ENCODE assay signal across 10 cellular contexts in genomic region chr1:213383465-213383864, GRCh38.
"Had no signal": no experiment of that assay in that cellular context is flagged by ENCODE, and none has a peak within 500 bp of the region (broad histone marks: within the 10 kb centered on the region; RNA-seq: fewer than 3 reads in every experiment).

No MANE protein-coding gene starts in this region.

- H2AFZ ChIP-seq: GM23248, GM23338 had no signal

- H3K4me3 ChIP-seq: GM23248, GM23338, HAP-1 had no signal

- ATAC-seq: GM23338, HCT116 had no signal

- H3K9ac ChIP-seq: GM23248 had no signal

- H3K36me3 ChIP-seq: HAP-1 had no signal

- H3K27ac ChIP-seq: GM23248 had no signal

- DNase-seq: GM23248, GOT3, H9, HCEC 1CT, HFFc6 had no signal

- H3K4me2 ChIP-seq: GM23338 had no signal

- H3K4me1 ChIP-seq: HAP-1 had no signal

- FAIRE-seq: H1, H54 had no signal

- H3K9me3 ChIP-seq: HAP-1 had no signal
